In the genomic region with DNA sequence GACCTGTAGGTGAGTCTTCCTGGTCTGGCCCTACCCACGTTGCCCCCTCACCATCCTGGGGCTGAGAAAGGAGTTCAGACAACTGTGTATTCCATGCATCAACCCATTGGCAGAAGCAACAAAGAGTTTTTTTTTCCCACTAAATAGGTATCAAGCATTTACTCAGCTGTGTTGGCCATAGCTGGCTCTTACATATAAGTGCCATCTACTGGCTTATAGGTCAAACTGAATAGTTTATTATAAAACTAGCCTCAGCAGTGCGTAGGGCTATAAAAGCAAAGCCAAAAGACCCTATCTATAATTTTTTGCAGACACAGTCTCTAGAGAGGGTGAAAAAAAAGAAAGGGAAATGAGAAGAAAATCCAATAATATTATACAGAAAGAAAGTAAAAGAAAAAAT, we compare ENCODE assay signal across 31 cellular contexts.
"Had no signal": no experiment of that assay in that cellular context is flagged by ENCODE, and none has a peak within 500 bp of the region (broad histone marks: within the 10 kb centered on the region; RNA-seq: fewer than 3 reads in every experiment).

No MANE protein-coding gene starts in this region.

- H3K27me3 ChIP-seq: adrenal gland, body of pancreas, esophagus muscularis mucosa, foreskin keratinocyte, gastrocnemius medialis, heart left ventricle had no signal

- H3K27ac Mint-ChIP-seq: activated CD4-positive, alpha-beta memory T cell treated with anti-CD3 and anti-CD28 coated beads for 36 hours; activated CD4-positive, alpha-beta T cell treated with anti-CD3 and anti-CD28 coated beads for 36 hours; activated CD4-positive, alpha-beta T cell treated with anti-CD3 and anti-CD28 coated beads, Interleukin-2, amount 10 ng/mL, durations not matched to agents 24 days and 14 days; activated CD8-positive, alpha-beta memory T cell treated with anti-CD3 and anti-CD28 coated beads, Interleukin-2, amount 10 ng/mL, durations not matched to agents 7 days and 5 days; activated CD8-positive, alpha-beta T cell treated with anti-CD3 and anti-CD28 coated beads, Interleukin-2, amount 10 ng/mL, durations not matched to agents 7 days and 5 days; activated naive CD4-positive, alpha-beta T cell treated with anti-CD3 and anti-CD28 coated beads for 36 hours; activated naive CD4-positive, alpha-beta T cell treated with anti-CD3 and anti-CD28 coated beads, Interleukin-2, amount 50 U/mL, for 24 hours; activated naive CD8-positive, alpha-beta T cell treated with anti-CD3 and anti-CD28 coated beads for 36 hours; activated naive CD8-positive, alpha-beta T cell treated with anti-CD3 and anti-CD28 coated beads, Interleukin-2, amount 50 U/mL, for 24 hours; activated T-helper 1 cell treated with anti-CD3 and anti-CD28 coated beads, Interleukin-12 subunit alpha, Interleukin-12 subunit beta, Interleukin-2, Interleukin-4 antibody, amounts not matched to agents 30 ng/mL and 10 ng/mL and 1 ng/mL, durations not matched to agents 14 hours and 24 hours and 36 hours; activated T-helper 2 cell treated with anti-CD3 and anti-CD28 coated beads, Interferon-gamma antibody, Interleukin-2, Interleukin-4, amounts not matched to agents 10 μg/mL and 5 μg/mL and 100 μg/mL, durations not matched to agents 14 hours and 24 hours and 36 hours; effector memory CD8-positive, alpha-beta T cell had no signal

- DNase-seq: activated CD4-positive, alpha-beta memory T cell treated with anti-CD3 and anti-CD28 coated beads for 36 hours; activated CD4-positive, alpha-beta T cell treated with anti-CD3 and anti-CD28 coated beads for 36 hours; activated CD4-positive, alpha-beta T cell treated with anti-CD3 and anti-CD28 coated beads, Interleukin-2, amount 10 ng/mL, durations not matched to agents 24 days and 14 days; activated CD4-positive, CD25-positive, alpha-beta regulatory T cell; activated CD4-positive, CD25-positive, alpha-beta regulatory T cell treated with anti-CD3 and anti-CD28 coated beads, Interleukin-2, amount 50 U/mL, for 72 hours; activated CD8-positive, alpha-beta memory T cell treated with anti-CD3 and anti-CD28 coated beads, Interleukin-2, amount 10 ng/mL, durations not matched to agents 7 days and 5 days; activated CD8-positive, alpha-beta memory T cell treated with anti-CD3 and anti-CD28 coated beads, Interleukin-2, amount 50 U/mL, for 4 hours; activated CD8-positive, alpha-beta T cell treated with anti-CD3 and anti-CD28 coated beads, Interleukin-2, amount 10 ng/mL, durations not matched to agents 7 days and 5 days; activated effector memory CD4-positive, alpha-beta T cell treated with anti-CD3 and anti-CD28 coated beads, Interleukin-2, amount 50 U/mL, for 16 hours; activated naive CD4-positive, alpha-beta T cell treated with anti-CD3 and anti-CD28 coated beads for 36 hours; activated naive CD8-positive, alpha-beta T cell treated with anti-CD3 and anti-CD28 coated beads for 36 hours; activated naive CD8-positive, alpha-beta T cell treated with anti-CD3 and anti-CD28 coated beads, Interleukin-2, amount 50 U/mL, for 24 hours; activated T-cell treated with anti-CD3 and anti-CD28 coated beads, Interleukin-2, amount 50 U/mL, for 1 hour; activated T-cell treated with anti-CD3 and anti-CD28 coated beads, Interleukin-2, amount 50 U/mL, for 48 hours; adrenal gland; amygdala; aorta; body of pancreas; cortex of kidney; dermis blood vessel endothelial cell; effector memory CD8-positive, alpha-beta T cell; erythroblast; foreskin keratinocyte; gastrocnemius medialis; glutamatergic neuron; heart left ventricle; T-helper 2 cell had no signal

- H3K36me3 Mint-ChIP-seq: activated CD4-positive, alpha-beta memory T cell treated with anti-CD3 and anti-CD28 coated beads for 36 hours; activated CD8-positive, alpha-beta memory T cell treated with anti-CD3 and anti-CD28 coated beads, Interleukin-2, amount 10 ng/mL, durations not matched to agents 7 days and 5 days; activated naive CD4-positive, alpha-beta T cell treated with anti-CD3 and anti-CD28 coated beads, Interleukin-2, amount 50 U/mL, for 24 hours; activated naive CD8-positive, alpha-beta T cell treated with anti-CD3 and anti-CD28 coated beads for 36 hours had no signal

- H3K4me1 ChIP-seq: adrenal gland, body of pancreas, esophagus muscularis mucosa, foreskin keratinocyte, gastrocnemius medialis, heart left ventricle had no signal

- ATAC-seq: activated CD4-positive, alpha-beta T cell treated with anti-CD3 and anti-CD28 coated beads for 36 hours; activated CD8-positive, alpha-beta memory T cell treated with anti-CD3 and anti-CD28 coated beads, Interleukin-2, amount 10 ng/mL, durations not matched to agents 7 days and 5 days; activated CD8-positive, alpha-beta T cell treated with anti-CD3 and anti-CD28 coated beads, Interleukin-2, amount 10 ng/mL, durations not matched to agents 7 days and 5 days; activated naive CD8-positive, alpha-beta T cell treated with anti-CD3 and anti-CD28 coated beads, Interleukin-2, amount 50 U/mL, for 24 hours; body of pancreas; effector memory CD8-positive, alpha-beta T cell; foreskin keratinocyte; gastrocnemius medialis; heart left ventricle had no signal

- H3K4me1 Mint-ChIP-seq: activated CD4-positive, alpha-beta T cell treated with anti-CD3 and anti-CD28 coated beads for 36 hours; activated CD4-positive, alpha-beta T cell treated with anti-CD3 and anti-CD28 coated beads, Interleukin-2, amount 10 ng/mL, durations not matched to agents 24 days and 14 days; activated CD8-positive, alpha-beta memory T cell treated with anti-CD3 and anti-CD28 coated beads, Interleukin-2, amount 10 ng/mL, durations not matched to agents 7 days and 5 days; activated naive CD4-positive, alpha-beta T cell treated with anti-CD3 and anti-CD28 coated beads, Interleukin-2, amount 50 U/mL, for 24 hours; activated naive CD8-positive, alpha-beta T cell treated with anti-CD3 and anti-CD28 coated beads for 36 hours; activated naive CD8-positive, alpha-beta T cell treated with anti-CD3 and anti-CD28 coated beads, Interleukin-2, amount 50 U/mL, for 24 hours had no signal

- H3K4me3 ChIP-seq: adrenal gland, body of pancreas, esophagus muscularis mucosa, gastrocnemius medialis, heart left ventricle had no signal

- H3K9me3 ChIP-seq: body of pancreas, gastrocnemius medialis had no signal

- H3K27me3 Mint-ChIP-seq: activated CD4-positive, alpha-beta memory T cell treated with anti-CD3 and anti-CD28 coated beads for 36 hours; activated CD4-positive, alpha-beta T cell treated with anti-CD3 and anti-CD28 coated beads for 36 hours; activated CD4-positive, alpha-beta T cell treated with anti-CD3 and anti-CD28 coated beads, Interleukin-2, amount 10 ng/mL, durations not matched to agents 24 days and 14 days; activated CD8-positive, alpha-beta memory T cell treated with anti-CD3 and anti-CD28 coated beads, Interleukin-2, amount 10 ng/mL, durations not matched to agents 7 days and 5 days; activated naive CD4-positive, alpha-beta T cell treated with anti-CD3 and anti-CD28 coated beads, Interleukin-2, amount 50 U/mL, for 24 hours; activated naive CD8-positive, alpha-beta T cell treated with anti-CD3 and anti-CD28 coated beads for 36 hours; activated naive CD8-positive, alpha-beta T cell treated with anti-CD3 and anti-CD28 coated beads, Interleukin-2, amount 50 U/mL, for 24 hours; effector memory CD8-positive, alpha-beta T cell had no signal

- H3K36me3 ChIP-seq: adrenal gland, esophagus muscularis mucosa, gastrocnemius medialis, heart left ventricle had no signal

- H3K4me3 Mint-ChIP-seq: activated CD4-positive, alpha-beta memory T cell treated with anti-CD3 and anti-CD28 coated beads for 36 hours; activated CD4-positive, alpha-beta T cell treated with anti-CD3 and anti-CD28 coated beads for 36 hours; activated CD4-positive, alpha-beta T cell treated with anti-CD3 and anti-CD28 coated beads, Interleukin-2, amount 10 ng/mL, durations not matched to agents 24 days and 14 days; activated CD8-positive, alpha-beta memory T cell treated with anti-CD3 and anti-CD28 coated beads, Interleukin-2, amount 10 ng/mL, durations not matched to agents 7 days and 5 days; activated CD8-positive, alpha-beta T cell treated with anti-CD3 and anti-CD28 coated beads, Interleukin-2, amount 10 ng/mL, durations not matched to agents 7 days and 5 days; activated naive CD4-positive, alpha-beta T cell treated with anti-CD3 and anti-CD28 coated beads for 36 hours; activated naive CD4-positive, alpha-beta T cell treated with anti-CD3 and anti-CD28 coated beads, Interleukin-2, amount 50 U/mL, for 24 hours; activated naive CD8-positive, alpha-beta T cell treated with anti-CD3 and anti-CD28 coated beads for 36 hours; activated naive CD8-positive, alpha-beta T cell treated with anti-CD3 and anti-CD28 coated beads, Interleukin-2, amount 50 U/mL, for 24 hours; activated T-helper 1 cell treated with anti-CD3 and anti-CD28 coated beads, Interleukin-12 subunit alpha, Interleukin-12 subunit beta, Interleukin-2, Interleukin-4 antibody, amounts not matched to agents 30 ng/mL and 10 ng/mL and 1 ng/mL, durations not matched to agents 14 hours and 24 hours and 36 hours; effector memory CD8-positive, alpha-beta T cell had no signal
